15 cellular contexts compared by ENCODE assay signal in the genomic region with DNA sequence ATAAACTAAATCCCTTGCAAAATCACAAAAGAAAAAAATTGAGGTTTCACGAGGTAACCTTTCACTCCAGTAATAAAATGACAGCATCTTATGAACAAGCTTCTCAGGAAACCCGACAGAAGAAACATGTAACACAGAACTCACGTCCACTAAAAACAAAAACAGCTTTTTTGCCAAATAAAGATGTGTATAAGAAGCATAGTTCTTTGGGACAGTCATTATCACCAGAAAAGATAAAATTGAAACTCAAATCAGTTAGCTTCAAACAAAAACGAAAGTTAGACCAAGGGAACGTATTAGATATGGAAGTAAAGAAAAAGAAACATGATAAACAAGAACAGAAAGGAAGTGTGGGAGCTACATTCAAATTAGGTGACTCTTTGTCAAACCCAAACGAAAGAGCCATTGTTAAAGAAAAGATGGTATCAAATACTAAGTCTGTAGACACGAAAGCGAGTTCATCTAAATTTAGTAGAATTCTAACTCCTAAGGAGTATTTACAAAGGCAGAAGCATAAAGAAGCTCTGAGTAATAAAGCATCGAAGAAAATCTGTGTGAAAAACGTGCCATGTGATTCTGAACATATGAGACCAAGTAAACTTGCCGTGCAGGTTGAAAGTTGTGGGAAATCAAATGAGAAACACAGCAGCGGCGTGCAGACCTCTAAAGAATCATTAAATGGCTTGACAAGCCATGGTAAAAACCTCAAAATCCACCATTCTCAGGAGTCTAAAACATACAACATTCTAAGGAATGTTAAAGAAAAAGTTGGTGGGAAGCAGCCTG. TPM values are rescaled to one million over a fixed set of nuclear protein-coding genes. Genes with fewer than 3 reads are reported as not detected.
DNase-seq lines count a peak whose midpoint lies in the region; ATAC-seq and TF ChIP-seq lines count a peak whose summit lies in the region.
"Had no signal": no experiment of that assay in that cellular context is flagged by ENCODE, and none has a peak within 500 bp of the region (broad histone marks: within the 10 kb centered on the region; RNA-seq: fewer than 3 reads in every experiment).

No MANE protein-coding gene starts in this region.

- no peak for TF ChIP-seq POLR2A in Peyer's patch (IDR thresholded peaks at IDR 0.05)

- H3K4me3 ChIP-seq in Peyer's patch: no peak overlapping the region
- H3K4me3 ChIP-seq: heart right ventricle, stomach had no signal

- no peaks in the 10 kb centered on the region for H3K27me3 ChIP-seq in Peyer's patch
- H3K27me3 ChIP-seq: heart right ventricle, stomach had no signal

- H3K27ac Mint-ChIP-seq in IgD-negative memory B cell (peak overlapping the region; percentile 25 to 66 (median 32)), progenitor cell of endocrine pancreas (peak overlapping the region; percentile 92)
- H3K27ac Mint-ChIP-seq in activated naive CD8-positive, alpha-beta T cell treated with anti-CD3 and anti-CD28 coated beads, Interleukin-2, amount 10 ng/mL, durations not matched to agents 7 days and 5 days: peak overlapping the region; percentile 24
- H3K27ac Mint-ChIP-seq: CD14-positive monocyte had no signal

- H3K9me3 ChIP-seq in Peyer's patch: peaks cover 0 to 11% (median 2%) of the 10 kb centered on the region in 4 donors

- POLR2A ChIA-PET in activated naive CD8-positive, alpha-beta T cell treated with anti-CD3 and anti-CD28 coated beads, Interleukin-2, amount 10 ng/mL, durations not matched to agents 7 days and 5 days (lab: Charles Lee): interaction anchor here (0.6 kb wide), 1 partner anchor 41 kb away, joined by 5 read pairs; no protein-coding TSS in a partner anchor

- H3K36me3 ChIP-seq in Peyer's patch: peaks cover 0 to 42% (median 11%) of the 10 kb centered on the region in 3 donors

- TF ChIP-seq CTCF in progenitor cell of endocrine pancreas (IDR thresholded peaks at IDR 0.05; ENCODE audit: unreplicated experiment) (no peak), Peyer's patch (IDR thresholded peaks at IDR 0.05) (no peak)

- peak overlapping the region; percentile 41 for H3K4me3 Mint-ChIP-seq in activated T-cell treated with anti-CD3 and anti-CD28 coated beads, Interleukin-2, amount 50 U/mL, for 4 hours
- H3K4me3 Mint-ChIP-seq in IgD-negative memory B cell (peak overlapping the region in 2 of 4 donors; percentile 50 to 66), progenitor cell of endocrine pancreas (ENCODE audit: low read depth) (peak overlapping the region; percentile 5)
- H3K4me3 Mint-ChIP-seq in activated naive CD8-positive, alpha-beta T cell treated with anti-CD3 and anti-CD28 coated beads, Interleukin-2, amount 10 ng/mL, durations not matched to agents 7 days and 5 days: no peak overlapping the region
- H3K4me3 Mint-ChIP-seq: CD14-positive monocyte, neural crest cell had no signal

- H3K27ac ChIP-seq in Peyer's patch: no peak overlapping the region
- H3K27ac ChIP-seq: heart right ventricle, stomach had no signal

- no peaks in the 10 kb centered on the region for H3K4me1 ChIP-seq in Peyer's patch
- H3K4me1 ChIP-seq: stomach had no signal

- peaks cover 50% of the 10 kb centered on the region for H3K9me3 Mint-ChIP-seq in activated T-cell treated with anti-CD3 and anti-CD28 coated beads, Interleukin-2, amount 50 U/mL, for 4 hours
- H3K9me3 Mint-ChIP-seq in IgD-negative memory B cell (peaks cover 7 to 40% (median 25%) of the 10 kb centered on the region in 3 donors), progenitor cell of endocrine pancreas (ENCODE audit: low read depth) (peaks cover 71% of the 10 kb centered on the region)
- peaks cover 50% of the 10 kb centered on the region for H3K9me3 Mint-ChIP-seq in activated naive CD8-positive, alpha-beta T cell treated with anti-CD3 and anti-CD28 coated beads, Interleukin-2, amount 10 ng/mL, durations not matched to agents 7 days and 5 days

- DNase-seq in activated T-cell treated with anti-CD3 and anti-CD28 coated beads, Interleukin-2, amount 50 U/mL, for 4 hours: no peak
- DNase-seq in activated T-cell treated with anti-CD3 and anti-CD28 coated beads for 4 hours (no peak), progenitor cell of endocrine pancreas (ENCODE audit: low spot score, unreplicated experiment) (no peak), Peyer's patch (no peak), NCI-H2171 (lab: John Stamatoyannopoulos, UW) (no peak)
- no peak for DNase-seq in activated naive CD8-positive, alpha-beta T cell treated with anti-CD3 and anti-CD28 coated beads, Interleukin-2, amount 10 ng/mL, durations not matched to agents 7 days and 5 days
- DNase-seq: aorta, heart right ventricle, islet precursor cell, NCI-H1417 treated with DMSO at 0.1 percent for 48 hours, stomach had no signal

- peak; percentile 54 to 58 for ATAC-seq in activated T-cell treated with anti-CD3 and anti-CD28 coated beads, Interleukin-2, amount 50 U/mL, for 4 hours
- ATAC-seq in activated naive CD8-positive, alpha-beta T cell treated with anti-CD3 and anti-CD28 coated beads, Interleukin-2, amount 10 ng/mL, durations not matched to agents 7 days and 5 days (ENCODE audit: low read depth): no peak
- no peak for ATAC-seq in HG03342 (IDR thresholded peaks at IDR 0.05; ENCODE audit: unreplicated experiment)
- ATAC-seq: heart right ventricle had no signal

- H3K4me1 Mint-ChIP-seq in activated T-cell treated with anti-CD3 and anti-CD28 coated beads, Interleukin-2, amount 50 U/mL, for 4 hours (ENCODE audit: low read depth): peaks cover 65% of the 10 kb centered on the region
- H3K4me1 Mint-ChIP-seq in IgD-negative memory B cell (peaks cover 23 to 42% (median 33%) of the 10 kb centered on the region in 3 donors), progenitor cell of endocrine pancreas (ENCODE audit: low read depth) (no peaks in the 10 kb centered on the region)
- H3K4me1 Mint-ChIP-seq in activated naive CD8-positive, alpha-beta T cell treated with anti-CD3 and anti-CD28 coated beads, Interleukin-2, amount 10 ng/mL, durations not matched to agents 7 days and 5 days: peaks cover 19% of the 10 kb centered on the region
- H3K4me1 Mint-ChIP-seq: CD14-positive monocyte, neural crest cell had no signal

- peaks cover 83% of the 10 kb centered on the region for H3K36me3 Mint-ChIP-seq in activated T-cell treated with anti-CD3 and anti-CD28 coated beads, Interleukin-2, amount 50 U/mL, for 4 hours (ENCODE audit: insufficient read depth)
- peaks cover 26% of the 10 kb centered on the region for H3K36me3 Mint-ChIP-seq in IgD-negative memory B cell
- peaks cover 95% of the 10 kb centered on the region for H3K36me3 Mint-ChIP-seq in activated naive CD8-positive, alpha-beta T cell treated with anti-CD3 and anti-CD28 coated beads, Interleukin-2, amount 10 ng/mL, durations not matched to agents 7 days and 5 days
- peaks cover 96% of the 10 kb centered on the region for H3K36me3 Mint-ChIP-seq in progenitor cell of endocrine pancreas (ENCODE audit: insufficient read depth)

- H3K27me3 Mint-ChIP-seq in activated T-cell treated with anti-CD3 and anti-CD28 coated beads, Interleukin-2, amount 50 U/mL, for 4 hours (ENCODE audit: low read depth): no peaks in the 10 kb centered on the region
- H3K27me3 Mint-ChIP-seq in IgD-negative memory B cell: no peaks in the 10 kb centered on the region
- H3K27me3 Mint-ChIP-seq in activated naive CD8-positive, alpha-beta T cell treated with anti-CD3 and anti-CD28 coated beads, Interleukin-2, amount 10 ng/mL, durations not matched to agents 7 days and 5 days: no peaks in the 10 kb centered on the region
- H3K27me3 Mint-ChIP-seq in progenitor cell of endocrine pancreas: no peaks in the 10 kb centered on the region

RNA-seq across cellular contexts. Expression of a gene that starts 25.8 kb away (rescaled TPM):
- 10 to 100 TPM; 47.9 to 58.4 (median 49.5) TPM for total RNA-seq in activated T-cell treated with anti-CD3 and anti-CD28 coated beads, Interleukin-2, amount 50 U/mL, for 4 hours
- polyA plus RNA-seq in IgD-negative memory B cell: 193 TPM
- 100 to 1,000 TPM; 252 to 261 TPM for total RNA-seq in activated naive CD8-positive, alpha-beta T cell treated with anti-CD3 and anti-CD28 coated beads, Interleukin-2, amount 10 ng/mL, durations not matched to agents 7 days and 5 days
- total RNA-seq in progenitor cell of endocrine pancreas (270 and 287 TPM in 2 replicates), Peyer's patch (100 to 1,000 TPM in 3 of 4 donors, 10 to 100 TPM in 1; 91.8 to 287 (median 137) TPM)

Comparison
In these comparisons a context has a peak if more than half of its experiments do, and no peak if none do; other contexts are left out.
1. ATAC-seq: peak in activated T-cell treated with anti-CD3 and anti-CD28 coated beads, Interleukin-2, amount 50 U/mL, for 4 hours (2 of 2); none in activated naive CD8-positive, alpha-beta T cell treated with anti-CD3 and anti-CD28 coated beads, Interleukin-2, amount 10 ng/mL, durations not matched to agents 7 days and 5 days (single experiment) and HG03342 (single experiment).
2. H3K27ac Mint-ChIP-seq: peak in every context shown above with its lines; median percentile 92 in progenitor cell of endocrine pancreas; 32 in IgD-negative memory B cell; 24 in activated naive CD8-positive, alpha-beta T cell treated with anti-CD3 and anti-CD28 coated beads, Interleukin-2, amount 10 ng/mL, durations not matched to agents 7 days and 5 days.